In the genomic region with DNA sequence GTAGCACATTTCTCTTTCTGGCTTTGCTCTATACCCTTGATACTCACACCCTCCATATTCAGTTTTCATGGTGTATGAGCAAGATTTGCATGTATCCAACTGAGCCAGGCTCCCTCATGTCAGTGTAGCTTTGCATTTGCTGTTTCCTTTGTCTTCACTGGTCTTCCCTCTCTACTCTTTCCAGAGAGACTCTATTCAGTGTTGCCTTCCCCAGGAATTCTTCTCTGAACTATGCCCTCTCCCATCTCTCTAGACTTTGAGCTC, we compare ENCODE assay signal across 27 cellular contexts. TPM values are rescaled to one million over a fixed set of nuclear protein-coding genes. Genes with fewer than 3 reads are reported as not detected.
A peak's percentile ranks its signal among the peaks of the same experiment; 100 is the strongest.
DNase-seq lines count a peak whose midpoint lies in the region; ATAC-seq, FAIRE-seq and TF ChIP-seq lines count a peak whose summit lies in the region.
"Had no signal": no experiment of that assay in that cellular context is flagged by ENCODE, and none has a peak within 500 bp of the region (broad histone marks: within the 10 kb centered on the region; RNA-seq: fewer than 3 reads in every experiment).

No MANE protein-coding gene starts in this region.

- TF ChIP-seq POLR2A in HepG2 (IDR thresholded peaks at IDR 0.05; ENCODE audit: insufficient read depth in 1 of 2, low read depth in 2 of 2, low read length in 2 of 2) (no peak), right lobe of liver (IDR thresholded peaks at IDR 0.05) (no peak), GM12878 (IDR thresholded peaks at IDR 0.05; ENCODE audit: low read depth, low read length) (no peak)

- H2AFZ ChIP-seq in HepG2 (ENCODE audit: low read length) (no peak overlapping the region), GM12878 (ENCODE audit: control insufficient read depth, low read depth, low read length) (no peak overlapping the region)

- H3K9me3 ChIP-seq in HepG2 (ENCODE audit: low read length) (no peaks in the 10 kb centered on the region), right lobe of liver (no peaks in the 10 kb centered on the region), GM12878 (replicated peaks; ENCODE audit: control insufficient read depth, insufficient read depth, low read length) (no peaks in the 10 kb centered on the region)
- H3K9me3 ChIP-seq: HAP-1, SJSA1 had no signal

- H3K4me3 ChIP-seq in HepG2 (replicated peaks in 1 of 3; ENCODE audit: insufficient read depth in 1 of 3, low read depth in 2 of 3, low read length in 3 of 3) (no peak overlapping the region), right lobe of liver (no peak overlapping the region), GM12878 (no peak overlapping the region)
- H3K4me3 ChIP-seq: HAP-1, SJSA1 had no signal

- FAIRE-seq in HepG2 (lab: Jason Lieb, UNC) (no peak), GM12878 (lab: Jason Lieb, UNC) (no peak), urothelium cell line (lab: Jason Lieb, UNC) (peak; percentile 35)
- FAIRE-seq: G401.6, HTR-8/SVneo had no signal

- TF ChIP-seq RAD21 in HepG2 (CRISPR knock-in tag; IDR thresholded peaks at IDR 0.05): no peak
- no peak for TF ChIP-seq RAD21 in GM12878 (IDR thresholded peaks at IDR 0.05; ENCODE audit: insufficient read depth, low read depth, low read length)

- in situ Hi-C loops in HepG2 (cut with HindIII; ENCODE audit: extremely low pct_ligation_motif_present, low pct_unique_long_range_greater_than_20kb): no loop called here
- in situ Hi-C loops in GM12878 (cut with MboI): no loop called here
- in situ Hi-C loops in GM13977 (cut with MboI; ENCODE audit: low pct_unique_long_range_greater_than_20kb, low sequenced_read_pairs, unreplicated experiment): no loop called here

- H3K9ac ChIP-seq in HepG2 (ENCODE audit: insufficient read depth, low read depth, low read length) (no peak overlapping the region), GM12878 (ENCODE audit: control insufficient read depth, insufficient read depth, low read length) (no peak overlapping the region)
- H3K9ac ChIP-seq: KMS-11 had no signal

- H3K4me1 ChIP-seq in HepG2 (ENCODE audit: insufficient read depth, low read length): no peaks in the 10 kb centered on the region
- no peaks in the 10 kb centered on the region for H3K4me1 ChIP-seq in right lobe of liver
- no peaks in the 10 kb centered on the region for H3K4me1 ChIP-seq in GM12878 (ENCODE audit: control insufficient read depth, insufficient read depth, low read length)
- H3K4me1 ChIP-seq: SJSA1 had no signal

- TF ChIP-seq EP300 in HepG2 (IDR thresholded peaks at IDR 0.05; ENCODE audit: low read depth in 2 of 2, low read length in 2 of 2) (no peak), HepG2 (CRISPR knock-in tag; IDR thresholded peaks at IDR 0.05; ENCODE audit: borderline replicate concordance) (no peak), GM12878 (IDR thresholded peaks at IDR 0.05; ENCODE audit: borderline replicate concordance in 1 of 2, control insufficient read depth in 1 of 2, low read depth in 2 of 2, low read length in 2 of 2) (no peak)

- intact Hi-C loops in HepG2 (cut with micrococcal nuclease; ENCODE audit: unreplicated experiment): no loop called here
- intact Hi-C loops in right lobe of liver (cut with DNase I): no loop called here
- intact Hi-C loops in GM12878 (cut with micrococcal nuclease; ENCODE audit: unreplicated experiment): no loop called here

- H3K27ac ChIP-seq in HepG2 (ENCODE audit: extremely low read length, insufficient read depth, low read length): no peak overlapping the region
- no peak overlapping the region for H3K27ac ChIP-seq in right lobe of liver
- no peak overlapping the region for H3K27ac ChIP-seq in GM12878 (ENCODE audit: control insufficient read depth, insufficient read depth)
- H3K27ac ChIP-seq: 22Rv1, KMS-11, SJSA1 had no signal

- SMC1A ChIA-PET in GM12878 (lab: Charles Lee; ENCODE audit: uncharacterized antibody, unreplicated experiment): interaction anchor here (0.6 to 1.3 kb wide), 5 partner anchors 10 to 266 kb away, joined by 3 to 4 read pairs (median 3); no protein-coding TSS in a partner anchor

- TF ChIP-seq CTCF in HepG2 (CRISPR knock-in tag; IDR thresholded peaks at IDR 0.05) (no peak), right lobe of liver (IDR thresholded peaks at IDR 0.05) (no peak), GM12878 (IDR thresholded peaks at IDR 0.05 in 2 of 3, conservative IDR thresholded peaks at IDR 0.05 in 1 of 3; ENCODE audit: control insufficient read depth in 2 of 3, extremely low read depth in 1 of 3, insufficient read depth in 1 of 3, low read depth in 3 of 3, low read length in 3 of 3) (no peak), GM13977 (IDR thresholded peaks at IDR 0.05; ENCODE audit: extremely low read depth, insufficient read depth, missing control alignments) (no peak)

- DNase-seq in HepG2 (ENCODE audit: low spot score) (no peak), right lobe of liver (no peak), NCI-H526 treated with DMSO at 0.1 percent for 48 hours (lab: John Stamatoyannopoulos, UW) (peak; percentile 90), GM12878 (ENCODE audit: low read depth, low spot score) (no peak), urothelium cell line (ENCODE audit: low spot score) (no peak), GM13977 (ENCODE audit: low spot score) (no peak)
- DNase-seq: ACHN; HFFc6; NCI-H1105; NCI-H1436 treated with DMSO at 0.1 percent for 48 hours; NCI-H187 treated with DMSO at 0.1 percent for 48 hours; NCI-H2171 treated with DMSO at 0.1 percent for 48 hours; NCI-H345; NCI-H510A treated with DMSO at 0.1 percent for 48 hours; NCI-H774; NK-92 treated with Interleukin-12 subunit alpha and Interleukin-12 subunit beta, amount 100 ng/mL, for 24 hours; Right ventricle myocardium superior; RPMI8226 had no signal

- RAD21 ChIA-PET in GM12878 (lab: Charles Lee; ENCODE audit: unreplicated experiment): no interaction called here

- no peak overlapping the region for H3K4me2 ChIP-seq in HepG2 (ENCODE audit: low read depth, low read length)
- H3K4me2 ChIP-seq in GM12878 (ENCODE audit: control insufficient read depth, insufficient read depth): no peak overlapping the region
- H3K4me2 ChIP-seq: KMS-11 had no signal

- CTCF ChIA-PET in HepG2 (lab: Yijun Ruan, JAX; ENCODE audit: low intra/inter-chr PET ratio, low total read pairs): no interaction called here
- CTCF ChIA-PET in GM12878 (lab: Yijun Ruan, JAX): interaction anchor here (0.5 to 0.6 kb wide), 2 partner anchors 11 to 311 kb away, joined by 3 read pairs; no protein-coding TSS in a partner anchor

- H4K20me1 ChIP-seq in HepG2 (ENCODE audit: insufficient read depth, low read length) (no peaks in the 10 kb centered on the region), GM12878 (ENCODE audit: control insufficient read depth, insufficient read depth) (no peaks in the 10 kb centered on the region)

- no peaks in the 10 kb centered on the region for H3K79me2 ChIP-seq in HepG2 (ENCODE audit: insufficient read depth, low read length)
- no peaks in the 10 kb centered on the region for H3K79me2 ChIP-seq in GM12878 (ENCODE audit: control insufficient read depth, insufficient read depth, low read length)

- H3K27me3 ChIP-seq in HepG2 (ENCODE audit: control insufficient read depth in 1 of 2, insufficient read depth in 2 of 2, low read length in 2 of 2): peaks cover 1 to 7% of the 10 kb centered on the region in 2 experiments; a peak in 3 of 5 replicates
- H3K27me3 ChIP-seq in right lobe of liver: no peaks in the 10 kb centered on the region
- peaks cover 0 to 3% of the 10 kb centered on the region in 2 experiments; a peak in 2 of 4 replicates for H3K27me3 ChIP-seq in GM12878 (replicated peaks in 1 of 2; ENCODE audit: control insufficient read depth in 2 of 2, insufficient read depth in 2 of 2, low read length in 1 of 2)

- BruUV-seq in HepG2 (replicated peaks; lab: Mats Ljungman, UMichigan) (no TSS peak), GM12878 (replicated peaks; lab: Mats Ljungman, UMichigan) (no TSS peak)

- POLR2A ChIA-PET in HepG2 (lab: Yijun Ruan, JAX) (no interaction called here), GM12878 (lab: Charles Lee) (no interaction called here)

- H3K36me3 ChIP-seq in HepG2 (replicated peaks in 1 of 2; ENCODE audit: control insufficient read depth in 1 of 2, insufficient read depth in 2 of 2, low read length in 2 of 2) (no peaks in the 10 kb centered on the region), right lobe of liver (no peaks in the 10 kb centered on the region), GM12878 (ENCODE audit: control insufficient read depth in 2 of 2, insufficient read depth in 2 of 2, low read length in 1 of 2) (no peaks in the 10 kb centered on the region)
- H3K36me3 ChIP-seq: HAP-1, SJSA1 had no signal

- ATAC-seq in HepG2 (peak; percentile 40; the same call in 1 of the 3 replicates), right lobe of liver (no peak), GM12878 (peak; percentile 38), GM19455 (IDR thresholded peaks at IDR 0.05; ENCODE audit: unreplicated experiment) (no peak), GM18858 (IDR thresholded peaks at IDR 0.05; ENCODE audit: unreplicated experiment) (no peak)

RNA-seq across cellular contexts. Expression of a gene that starts 20.4 kb away (rescaled TPM):
- total RNA-seq in HepG2 (2016; rRNA removed; fragmentation: Illumina TruSeq; extraction: Trizol) (not detected in 2 replicates), right lobe of liver (under 1 TPM in 2 of 6 experiments, not detected in 4; 0.12 to 0.18 TPM), GM12878 (2014; rRNA removed) (45.7 and 45.9 TPM in 2 replicates), GM12878 (2014; rRNA removed; fragmentation: Illumina TruSeq; extraction: Trizol) (27.3 and 28.1 TPM in 2 replicates), GM12878 (2021) (118 and 123 TPM in 2 replicates)
- total RNA-seq in HepG2 (2016; cell fraction: cytosol; rRNA removed; fragmentation: Illumina TruSeq; extraction: Trizol; ENCODE audit: low read depth): not detected in 2 replicates
- not detected in 2 replicates for total RNA-seq in HepG2 (2016; cell fraction: insoluble cytoplasmic fraction; rRNA removed; fragmentation: Illumina TruSeq; extraction: Trizol)
- total RNA-seq in HepG2 (2016; cell fraction: membrane; rRNA removed; fragmentation: Illumina TruSeq; extraction: Trizol): not detected in 2 replicates
- not detected in 2 replicates for total RNA-seq in HepG2 (2016; cell fraction: nucleus; rRNA removed; fragmentation: Illumina TruSeq; extraction: Trizol)
- polyA plus RNA-seq in HepG2 (2011; rRNA removed) (not detected in 2 replicates), GM12878 (2011; rRNA removed) (12.7 and 23.6 TPM in 2 replicates), GM12878 (2014; fragmentation: Illumina TruSeq; extraction: Trizol) (29.9 and 48.1 TPM in 2 replicates), GM12878 (2014; fragmentation: Nextera tagmentation; extraction: Ambion mirVana) (1 to 10 TPM; 2.2 to 2.4 TPM), GM12878 (2014; rRNA removed) (36.8 and 44.5 TPM in 2 replicates), GM12878 (2016; fragmentation: Nextera tagmentation; extraction: Ambion mirVana) (10 to 100 TPM; 31.2 to 32.6 TPM)
- polyA plus RNA-seq in HepG2 (2011; cell fraction: cytosol; rRNA removed): not detected in 2 replicates
- polyA plus RNA-seq in HepG2 (2011; cell fraction: nucleus; rRNA removed): 0.02 and 0.11 TPM in 2 replicates
- not detected in 2 replicates for polyA plus RNA-seq in HepG2 (2012)
- not detected in 2 replicates for polyA plus RNA-seq in HepG2 (2016; cell fraction: cytosol; fragmentation: Illumina TruSeq; extraction: Trizol; ENCODE audit: low read depth)
- polyA plus RNA-seq in HepG2 (2016; cell fraction: insoluble cytoplasmic fraction; fragmentation: Illumina TruSeq; extraction: Trizol; ENCODE audit: low read depth): not detected in 2 replicates
- polyA plus RNA-seq in HepG2 (2016; cell fraction: membrane; fragmentation: Illumina TruSeq; extraction: Trizol; ENCODE audit: low read depth): not detected in 2 replicates
- polyA plus RNA-seq in HepG2 (2016; cell fraction: nucleus; fragmentation: Illumina TruSeq; extraction: Trizol; ENCODE audit: insufficient read depth, low read depth): not detected in 2 replicates
- polyA minus RNA-seq in HepG2 (2011; rRNA and poly(A)+ RNA removed; ENCODE audit: low replicate concordance): 0.02 TPM in 1 of 2 replicates, not detected in the other
- polyA minus RNA-seq in HepG2 (2011; cell fraction: cytosol; rRNA and poly(A)+ RNA removed): not detected in 2 replicates
- polyA minus RNA-seq in HepG2 (2011; cell fraction: nucleus; rRNA and poly(A)+ RNA removed): not detected in 2 replicates
- 196 and 209 TPM in 2 replicates for total RNA-seq in GM12878 (2013; cell fraction: nucleolus; rRNA removed)
- 24.5 TPM for polyA plus RNA-seq in GM12878 (2011; ENCODE audit: low read depth)
- 26.7 and 29.9 TPM in 2 replicates for polyA plus RNA-seq in GM12878 (2011; cell fraction: cytosol; rRNA removed)
- polyA plus RNA-seq in GM12878 (2011; cell fraction: nucleus; rRNA removed): 57.1 and 80.5 TPM in 2 replicates
- polyA plus RNA-seq in GM12878 (2012): 41.7 and 47.1 TPM in 2 replicates
- polyA minus RNA-seq in GM12878 (2011; rRNA and poly(A)+ RNA removed): 57.6 and 59.1 TPM in 2 replicates
- polyA minus RNA-seq in GM12878 (2011; cell fraction: cytosol; rRNA and poly(A)+ RNA removed): 23.0 and 30.2 TPM in 2 replicates
- polyA minus RNA-seq in GM12878 (2011; cell fraction: nucleus; rRNA and poly(A)+ RNA removed): 66.4 and 122 TPM in 2 replicates
- total RNA-seq: HFFc6, Right ventricle myocardium superior, SJSA1 had no signal
- polyA plus RNA-seq: BJ had no signal

Comparison
In these comparisons a context has a peak if more than half of its experiments do, and no peak if none do; other contexts are left out.
1. ATAC-seq: peak in HepG2 (single experiment) and GM12878 (single experiment); none in right lobe of liver (0 of 4), GM19455 (single experiment) and GM18858 (single experiment).
2. RNA of a gene that starts 20.4 kb away (total RNA-seq): 27.3 to 209 TPM in GM12878; 0.12 to 0.18 TPM in right lobe of liver and not detected in HepG2; every median in the first group is over 10 times any median in the second.